In genomic region chr20:63230800-63231268, GRCh38 we compare ENCODE assay signal across 9 cellular contexts. TPM values are rescaled to one million over a fixed set of nuclear protein-coding genes. Genes with fewer than 3 reads are reported as not detected.
A peak's percentile ranks its signal among the peaks of the same experiment; 100 is the strongest.
DNase-seq lines count a peak whose midpoint lies in the region; ATAC-seq and TF ChIP-seq lines count a peak whose summit lies in the region.
"Had no signal": no experiment of that assay in that cellular context is flagged by ENCODE, and none has a peak within 500 bp of the region (broad histone marks: within the 10 kb centered on the region; RNA-seq: fewer than 3 reads in every experiment).

No MANE protein-coding gene starts in this region.

- peaks cover 22% of the 10 kb centered on the region for H3K4me1 Mint-ChIP-seq in stimulated activated memory B cell treated with anti-CD40 and anti-IgM and Interleukin-4, amounts not matched to agents 10 μg/mL and 1 μg/mL and 100 μg/mL, for 72 hours
- no peaks in the 10 kb centered on the region for H3K4me1 Mint-ChIP-seq in natural killer cell

- peaks cover 72% of the 10 kb centered on the region for H3K27me3 Mint-ChIP-seq in stimulated activated memory B cell treated with anti-CD40 and anti-IgM and Interleukin-4, amounts not matched to agents 10 μg/mL and 1 μg/mL and 100 μg/mL, for 72 hours
- H3K27me3 Mint-ChIP-seq in natural killer cell (ENCODE audit: low read depth in 2 of 2) = peaks cover 22 to 23% of the 10 kb centered on the region in 2 donors

- no peaks in the 10 kb centered on the region for H3K9me3 Mint-ChIP-seq in stimulated activated memory B cell treated with anti-CD40 and anti-IgM and Interleukin-4, amounts not matched to agents 10 μg/mL and 1 μg/mL and 100 μg/mL, for 72 hours
- no peaks in the 10 kb centered on the region for H3K9me3 Mint-ChIP-seq in natural killer cell
- H3K9me3 Mint-ChIP-seq: stimulated activated naive CD8-positive, alpha-beta T cell treated with anti-CD3 and anti-CD28 coated beads, Interleukin-15, Interleukin-2, amounts not matched to agents 100 ng/mL and 50 ng/mL, for 24 hours had no signal

- intact Hi-C loops in natural killer cell (cut with micrococcal nuclease) = no loop called here

- H3K9me3 ChIP-seq in endocrine pancreas (ENCODE audit: control insufficient read depth, low read length) = no peaks in the 10 kb centered on the region

- no peaks in the 10 kb centered on the region for H3K36me3 Mint-ChIP-seq in stimulated activated memory B cell treated with anti-CD40 and anti-IgM and Interleukin-4, amounts not matched to agents 10 μg/mL and 1 μg/mL and 100 μg/mL, for 72 hours
- H3K36me3 Mint-ChIP-seq in natural killer cell = no peaks in the 10 kb centered on the region

- H3K27ac Mint-ChIP-seq in stimulated activated memory B cell treated with anti-CD40 and anti-IgM and Interleukin-4, amounts not matched to agents 10 μg/mL and 1 μg/mL and 100 μg/mL, for 72 hours = no peak overlapping the region
- no peak overlapping the region for H3K27ac Mint-ChIP-seq in natural killer cell
- H3K27ac Mint-ChIP-seq: stimulated activated naive CD8-positive, alpha-beta T cell treated with anti-CD3 and anti-CD28 coated beads, Interleukin-15, Interleukin-2, amounts not matched to agents 100 ng/mL and 50 ng/mL, for 24 hours had no signal

- no peaks in the 10 kb centered on the region for H3K4me1 ChIP-seq in endocrine pancreas (ENCODE audit: control insufficient read depth, insufficient read depth, low read length)

- H3K36me3 ChIP-seq in endocrine pancreas (ENCODE audit: control insufficient read depth, insufficient read depth, low read length) = no peaks in the 10 kb centered on the region

- H3K27me3 ChIP-seq in endocrine pancreas (ENCODE audit: control insufficient read depth, insufficient read depth, low read length) = peaks cover 8% of the 10 kb centered on the region

- no peak overlapping the region for H3K4me3 ChIP-seq in endocrine pancreas (ENCODE audit: control insufficient read depth, insufficient read depth, low read length)

- ATAC-seq in stimulated activated memory B cell treated with anti-CD40 and anti-IgM and Interleukin-4, amounts not matched to agents 10 μg/mL and 1 μg/mL and 100 μg/mL, for 72 hours = no peak
- ATAC-seq in HG02840 (IDR thresholded peaks at IDR 0.05; ENCODE audit: low FRiP score, unreplicated experiment) (no peak), natural killer cell (no peak)

- peak overlapping the region; percentile 10 for H3K9ac ChIP-seq in endocrine pancreas (ENCODE audit: control insufficient read depth, insufficient read depth, low read length)

- no peak for TF ChIP-seq CTCF in natural killer cell (IDR thresholded peaks at IDR 0.05)

- peak; percentile 67 for DNase-seq in EH (ENCODE audit: low read depth)
- DNase-seq in NCI-H524 treated with DMSO at 0.1 percent for 48 hours (lab: John Stamatoyannopoulos, UW) = peak; percentile 37
- peak; percentile 59 for DNase-seq in midbrain (lab: John Stamatoyannopoulos, UW)
- no peak for DNase-seq in SIG-M5 treated with dmso at 0.1 percent for 504 hours (lab: John Stamatoyannopoulos, UW; ENCODE audit: unreplicated experiment)
- DNase-seq in natural killer cell = no peak

- no peak overlapping the region for H3K4me3 Mint-ChIP-seq in stimulated activated memory B cell treated with anti-CD40 and anti-IgM and Interleukin-4, amounts not matched to agents 10 μg/mL and 1 μg/mL and 100 μg/mL, for 72 hours
- H3K4me3 Mint-ChIP-seq in natural killer cell = no peak overlapping the region
- H3K4me3 Mint-ChIP-seq: stimulated activated naive CD8-positive, alpha-beta T cell treated with anti-CD3 and anti-CD28 coated beads, Interleukin-15, Interleukin-2, amounts not matched to agents 100 ng/mL and 50 ng/mL, for 24 hours had no signal

RNA-seq across cellular contexts. Expression of gene BIRC7, which starts 4.9 kb away (rescaled TPM):
- not detected for total RNA-seq in natural killer cell

RNA-seq across cellular contexts. Expression of gene YTHDF1, which starts 14.9 kb away (rescaled TPM):
- total RNA-seq in natural killer cell = 10 to 100 TPM; 39.1 to 43.1 (median 41.0) TPM

RNA-seq across cellular contexts. Expression of gene NKAIN4, which starts 23.4 kb away (rescaled TPM):
- total RNA-seq in natural killer cell = not detected

RNA-seq across cellular contexts. Expression of gene ARFGAP1, which starts 41.8 kb away (rescaled TPM):
- 100 to 1,000 TPM; 118 to 138 (median 127) TPM for total RNA-seq in natural killer cell

Comparison
In these comparisons a context has a peak if more than half of its experiments do, and no peak if none do; other contexts are left out.
1. DNase-seq: peak in EH (single experiment), NCI-H524 treated with DMSO at 0.1 percent for 48 hours (single experiment) and midbrain (single experiment); none in SIG-M5 treated with dmso at 0.1 percent for 504 hours (single experiment) and natural killer cell (single experiment).